12 cellular contexts compared by ENCODE assay signal in genomic region chr2:25265802-25266201, GRCh38.
DNase-seq lines count a peak whose midpoint lies in the region; ATAC-seq, FAIRE-seq and TF ChIP-seq lines count a peak whose summit lies in the region.
"Had no signal": no experiment of that assay in that cellular context is flagged by ENCODE, and none has a peak within 500 bp of the region (broad histone marks: within the 10 kb centered on the region; RNA-seq: fewer than 3 reads in every experiment).

No MANE protein-coding gene starts in this region.

- H3K27ac ChIP-seq in breast epithelium (no peak overlapping the region), K562 (ENCODE audit: extremely low read depth, low read depth, low read length) (no peak overlapping the region), stomach smooth muscle (ENCODE audit: low read length) (peak overlapping the region; percentile 18), endodermal cell (ENCODE audit: low read depth, low read length) (no peak overlapping the region)

- H3K4me2 ChIP-seq in K562 (ENCODE audit: insufficient read depth, low read length): no peak overlapping the region

- no peak overlapping the region for H2AFZ ChIP-seq in K562 (ENCODE audit: low read depth, low read length)

- H4K20me1 ChIP-seq in K562 (replicated peaks; ENCODE audit: control insufficient read depth, insufficient read depth, low read length): no peaks in the 10 kb centered on the region

- intact Hi-C loops in MCF 10A (cut with micrococcal nuclease) (no loop called here), breast epithelium (cut with DNase I; ENCODE audit: low total_unique reads) (loop anchor here (10.0 kb wide), 1 partner anchor 1871 kb away; no protein-coding TSS in a partner anchor), K562 (cut with micrococcal nuclease) (no loop called here)

- WGBS in K562 (ENCODE audit: insufficient coverage, low coverage, missing lambda C conversion rate): 61% methylated on average over 2 of the region's 2 CpGs
- WGBS in endodermal cell (ENCODE audit: insufficient coverage in 1 of 2, insufficient read length in 1 of 2), 2 experiments: 91 to 100% methylated on average over 1 to 2 of the region's 2 CpGs

- no peaks in the 10 kb centered on the region for H3K27me3 Mint-ChIP-seq in MCF 10A (ENCODE audit: insufficient read depth, unreplicated experiment)
- H3K27me3 Mint-ChIP-seq in endodermal cell (ENCODE audit: insufficient read depth): no peaks in the 10 kb centered on the region

- no peaks in the 10 kb centered on the region for H3K36me3 ChIP-seq in breast epithelium
- H3K36me3 ChIP-seq in K562 (ENCODE audit: control insufficient read depth, insufficient read depth, low read length): no peaks in the 10 kb centered on the region
- peaks cover 14 to 37% of the 10 kb centered on the region in 2 donors for H3K36me3 ChIP-seq in stomach smooth muscle (ENCODE audit: control insufficient read depth in 2 of 2, insufficient read depth in 2 of 2, low read length in 2 of 2)
- H3K36me3 ChIP-seq in endodermal cell (ENCODE audit: control insufficient read depth, insufficient read depth, low read length): no peaks in the 10 kb centered on the region

- H3K9me3 ChIP-seq in breast epithelium (no peaks in the 10 kb centered on the region), K562 (replicated peaks; ENCODE audit: control insufficient read depth, insufficient read depth, low read depth, low read length) (no peaks in the 10 kb centered on the region), stomach smooth muscle (ENCODE audit: control insufficient read depth in 2 of 2, low read length in 2 of 2) (no peaks in the 10 kb centered on the region), endodermal cell (ENCODE audit: control insufficient read depth, low read length) (no peaks in the 10 kb centered on the region)

- no peaks in the 10 kb centered on the region for H3K4me1 ChIP-seq in breast epithelium
- H3K4me1 ChIP-seq in K562 (replicated peaks in 1 of 2; ENCODE audit: control insufficient read depth in 2 of 2, insufficient read depth in 2 of 2, low read length in 2 of 2): peaks cover 0 to 4% of the 10 kb centered on the region in 2 experiments; a peak in 3 of 5 replicates
- H3K4me1 ChIP-seq in stomach smooth muscle (ENCODE audit: control insufficient read depth, insufficient read depth, low read length): peaks cover 3% of the 10 kb centered on the region
- H3K4me1 ChIP-seq in endodermal cell (ENCODE audit: control insufficient read depth, insufficient read depth, low read length): peaks cover 11% of the 10 kb centered on the region

- BruUV-seq in MCF 10A (replicated peaks; lab: Mats Ljungman, UMichigan): no TSS peak
- BruUV-seq in K562 (replicated peaks; lab: Mats Ljungman, UMichigan): no TSS peak

- no peaks in the 10 kb centered on the region for H3K79me2 ChIP-seq in K562 (ENCODE audit: control insufficient read depth, insufficient read depth, low read length)

- POLR2A ChIA-PET in MCF 10A (lab: Yijun Ruan, JAX): no interaction called here
- POLR2A ChIA-PET in K562 (lab: Yijun Ruan, JAX): interaction anchor here (0.8 kb wide), 1 partner anchor 29 kb away, joined by 3 read pairs; no protein-coding TSS in a partner anchor

- H3K4me1 Mint-ChIP-seq in MCF 10A (ENCODE audit: insufficient read depth, unreplicated experiment) (no peaks in the 10 kb centered on the region), endodermal cell (peaks cover 31% of the 10 kb centered on the region)

- H3K4me3 Mint-ChIP-seq in MCF 10A (ENCODE audit: unreplicated experiment) (no peak overlapping the region), endodermal cell (no peak overlapping the region)

- H3K27me3 ChIP-seq in breast epithelium (no peaks in the 10 kb centered on the region), K562 (ENCODE audit: control insufficient read depth in 2 of 2, insufficient read depth in 2 of 2, low read length in 2 of 2) (peaks cover 0 to 4% of the 10 kb centered on the region in 2 experiments; a peak in 2 of 5 replicates), stomach smooth muscle (ENCODE audit: control insufficient read depth in 1 of 2, insufficient read depth in 2 of 2, low read length in 2 of 2) (no peaks in the 10 kb centered on the region), endodermal cell (ENCODE audit: control insufficient read depth, insufficient read depth, low read length, poor library complexity, severe bottlenecking) (no peaks in the 10 kb centered on the region)

- TF ChIP-seq EP300 in K562 (IDR thresholded peaks at IDR 0.05; ENCODE audit: low read length): no peak

- ATAC-seq in K562: peak; percentile 55; the same call in 2 of the 3 replicates
- ATAC-seq in HG02588 (IDR thresholded peaks at IDR 0.05; ENCODE audit: unreplicated experiment): no peak

- CTCF ChIA-PET in MCF 10A (lab: Yijun Ruan, JAX): interaction anchor here (0.6 to 1.8 kb wide), 2 partner anchors 13 to 108 kb away, joined by 3 to 7 read pairs; no protein-coding TSS in a partner anchor
- CTCF ChIA-PET in K562 (lab: Yijun Ruan, JAX; ENCODE audit: low intra/inter-chr PET ratio): no interaction called here

- H3K9me3 Mint-ChIP-seq in MCF 10A (ENCODE audit: unreplicated experiment) (no peaks in the 10 kb centered on the region), endodermal cell (no peaks in the 10 kb centered on the region)

- in situ Hi-C loops in K562 (cut with MboI): no loop called here

- H3K4me3 ChIP-seq in breast epithelium (no peak overlapping the region), K562 (no peak overlapping the region), stomach smooth muscle (ENCODE audit: low read length in 2 of 2) (no peak overlapping the region), endodermal cell (ENCODE audit: low read length) (no peak overlapping the region)

- DNase-seq in MCF 10A (ENCODE audit: unreplicated experiment): peak; percentile 44
- DNase-seq in breast epithelium (ENCODE audit: low spot score in 2 of 2): no peak
- peak; percentile 7 for DNase-seq in HT1080 (ENCODE audit: low read depth)
- peak; percentile 31 to 56 (median 36) for DNase-seq in K562 (ENCODE audit: extremely low read depth in 1 of 4, low spot score in 3 of 4)
- DNase-seq in endodermal cell: no peak
- DNase-seq: DMS53; islet precursor cell; MV-4-11; NCI-H345; stimulated activated CD4-positive, alpha-beta T cell treated with anti-CD3 and anti-CD28 coated beads, Interleukin-4, amount 100 ng/mL, for 24 hours had no signal

- TF ChIP-seq POLR2A in breast epithelium (IDR thresholded peaks at IDR 0.05) (no peak), K562 (conservative IDR thresholded peaks at IDR 0.05) (no peak)

- H3K27ac Mint-ChIP-seq in MCF 10A (ENCODE audit: low read depth, unreplicated experiment): no peak overlapping the region
- no peak overlapping the region for H3K27ac Mint-ChIP-seq in endodermal cell

- H3K9ac ChIP-seq in K562 (ENCODE audit: insufficient read depth in 1 of 2, low read depth in 2 of 2, low read length in 2 of 2): no peak overlapping the region
- H3K9ac ChIP-seq in stomach smooth muscle (ENCODE audit: low read length in 2 of 2): no peak overlapping the region
- no peak overlapping the region for H3K9ac ChIP-seq in endodermal cell (ENCODE audit: extremely low read depth, low read length, poor library complexity, severe bottlenecking)

- peak; percentile 60 for FAIRE-seq in K562 (lab: Jason Lieb, UNC)

- no peak for TF ChIP-seq CTCF in MCF 10A (IDR thresholded peaks at IDR 0.05; ENCODE audit: unreplicated experiment)
- TF ChIP-seq CTCF in breast epithelium (IDR thresholded peaks at IDR 0.05): no peak
- no peak for TF ChIP-seq CTCF in K562 (IDR thresholded peaks at IDR 0.05 in 2 of 3, conservative IDR thresholded peaks at IDR 0.05 in 1 of 3; ENCODE audit: insufficient read depth in 2 of 3, low read depth in 1 of 3, low read length in 3 of 3)
- no peak for TF ChIP-seq CTCF in endodermal cell (conservative IDR thresholded peaks at IDR 0.05)

- peaks cover 6% of the 10 kb centered on the region for H3K36me3 Mint-ChIP-seq in MCF 10A (ENCODE audit: insufficient read depth, unreplicated experiment)
- peaks cover 2% of the 10 kb centered on the region for H3K36me3 Mint-ChIP-seq in endodermal cell (ENCODE audit: low read depth)

- TF ChIP-seq RAD21 in K562 (CRISPR knock-in tag; conservative IDR thresholded peaks at IDR 0.05 in 1 of 2, IDR thresholded peaks at IDR 0.05 in 1 of 2): no peak

- H3K9me1 ChIP-seq in K562 (ENCODE audit: control insufficient read depth, insufficient read depth, low read length): no peaks in the 10 kb centered on the region

TF ChIP-seq in K562, 482 proteins besides CTCF, POLR2A, EP300 and RAD21:
- TF ChIP-seq NFIX (CRISPR knock-in tag; IDR thresholded peaks at IDR 0.05; ENCODE audit: low read depth) (peak; percentile 48; the same call in 1 of the 2 replicates), ZC3H4 (CRISPR knock-in tag; IDR thresholded peaks at IDR 0.05; ENCODE audit: borderline replicate concordance) (no peak), NFIC (IDR thresholded peaks at IDR 0.05) (peak; percentile 98)

Comparison
In these comparisons a context has a peak if more than half of its experiments do, and no peak if none do; other contexts are left out.
1. DNase-seq: peak in MCF 10A (single experiment), HT1080 (single experiment) and K562 (4 of 4); none in breast epithelium (0 of 2) and endodermal cell (single experiment).